In the genomic region with DNA sequence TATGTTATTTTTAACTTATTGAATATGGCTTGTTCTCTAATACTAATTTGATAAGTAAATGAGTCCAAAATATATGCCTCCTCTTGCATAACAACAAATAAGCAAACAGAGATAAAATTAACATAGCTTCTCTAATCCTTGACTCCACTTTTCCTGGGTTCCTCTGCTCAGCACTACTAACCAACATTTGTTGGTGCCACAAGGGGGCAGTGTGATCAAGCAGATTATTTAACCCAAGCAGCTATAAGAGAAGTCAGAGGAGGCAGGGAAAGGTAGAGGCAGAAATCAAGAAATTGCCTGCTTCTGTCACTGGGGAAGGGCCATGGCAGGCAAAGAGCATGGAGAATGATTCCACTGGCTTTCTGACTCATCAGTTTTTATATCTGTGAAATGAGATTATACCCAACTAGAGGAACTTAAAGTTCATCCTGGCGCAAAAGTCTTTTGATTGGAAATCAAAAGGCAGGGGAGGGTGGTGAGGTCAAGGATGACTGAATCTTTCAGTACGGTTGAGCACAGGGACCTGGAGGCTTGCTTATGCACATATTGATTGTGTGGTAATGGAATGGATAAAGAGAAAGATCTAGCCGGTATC, we compare ENCODE assay signal across 8 cellular contexts.
DNase-seq lines count a peak whose midpoint lies in the region; ATAC-seq and TF ChIP-seq lines count a peak whose summit lies in the region.

No MANE protein-coding gene starts in this region.

- no peak overlapping the region for H3K27ac ChIP-seq in left lung

- H3K4me1 ChIP-seq in left lung = no peaks in the 10 kb centered on the region

- TF ChIP-seq CTCF in left lung (IDR thresholded peaks at IDR 0.05) = peak; percentile 72 to 75

- H3K4me3 ChIP-seq in left lung = no peak overlapping the region

- H3K9me3 ChIP-seq in left lung = no peaks in the 10 kb centered on the region

- intact Hi-C loops in left lung (cut with DNase I) = loop anchor here in 1 of 2 donors (5.0 to 10.0 kb wide), 3 partner anchors 152 to 812 kb away; partner anchors contain the start of gene IGSF11

- no peaks in the 10 kb centered on the region for H3K36me3 ChIP-seq in left lung

- DNase-seq in NCI-H524 (lab: John Stamatoyannopoulos, UW) (peak; percentile 51 to 82), NCI-H524 treated with DMSO at 0.1 percent for 48 hours (lab: John Stamatoyannopoulos, UW) (no peak), NCI-H2107 treated with DMSO at 0.1 percent for 48 hours (lab: John Stamatoyannopoulos, UW; ENCODE audit: unreplicated experiment) (peak; percentile 59), cerebellar cortex (ENCODE audit: low spot score) (peak; percentile 72), left lung (peak in 1 of 2 donors; percentile 40)
- DNase-seq in activated CD4-positive, CD25-positive, alpha-beta regulatory T cell treated with anti-CD3 and anti-CD28 coated beads, Interleukin-2, amount 50 U/mL, for 16 hours (ENCODE audit: low read depth, low spot score) = peak; percentile 54
- peak; percentile 31 to 55 (median 45) for DNase-seq in stimulated activated CD4-positive, alpha-beta T cell treated with anti-CD3 and anti-CD28 coated beads, TNF-alpha, amount 100 ng/mL, for 24 hours (ENCODE audit: low read depth in 3 of 3)

- peaks cover 0 to 16% of the 10 kb centered on the region in 2 donors for H3K27me3 ChIP-seq in left lung

- ATAC-seq in HG02763 (IDR thresholded peaks at IDR 0.05; ENCODE audit: unreplicated experiment) (peak; percentile 55), left lung (peak; percentile 86)
